9 cellular contexts compared by ENCODE assay signal in the genomic region with DNA sequence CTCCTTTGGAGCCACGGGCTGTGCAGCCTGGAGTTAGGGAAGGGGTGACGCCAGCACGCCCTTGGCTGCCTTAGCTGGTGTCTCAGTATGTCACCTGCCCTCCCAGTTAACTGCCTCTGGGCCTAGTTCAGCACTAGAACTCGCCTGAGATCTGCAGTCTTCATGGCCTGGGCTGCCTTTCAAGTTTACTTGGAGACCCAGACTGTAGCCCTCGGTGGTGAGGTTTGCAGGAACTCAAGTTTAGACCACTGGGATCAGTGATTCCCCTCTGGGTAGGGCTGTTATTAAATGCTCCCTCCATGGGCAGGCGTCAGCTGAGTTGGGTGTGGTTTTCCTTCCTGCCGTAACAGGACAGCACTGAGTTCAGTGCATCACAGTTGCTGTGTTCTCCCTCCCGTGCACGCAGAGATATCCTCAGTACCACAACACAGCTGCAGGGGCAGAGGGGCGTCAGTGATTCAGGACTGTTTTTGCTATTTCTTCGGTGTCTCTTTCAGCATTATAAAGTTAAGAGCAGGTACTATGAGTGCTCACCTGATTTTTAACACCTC. TPM values are rescaled to one million over a fixed set of nuclear protein-coding genes. Genes with fewer than 3 reads are reported as not detected.
DNase-seq lines count a peak whose midpoint lies in the region; ATAC-seq and TF ChIP-seq lines count a peak whose summit lies in the region.
"Had no signal": no experiment of that assay in that cellular context is flagged by ENCODE, and none has a peak within 500 bp of the region (broad histone marks: within the 10 kb centered on the region; RNA-seq: fewer than 3 reads in every experiment).

No MANE protein-coding gene starts in this region.

- intact Hi-C loops in activated CD4-positive, alpha-beta T cell treated with anti-CD3 and anti-CD28 coated beads for 36 hours (cut with DNase I, micrococcal nuclease): no loop called here
- intact Hi-C loops in left ventricle myocardium inferior (cut with micrococcal nuclease): no loop called here
- intact Hi-C loops in psoas muscle (cut with DNase I): no loop called here

- no peaks in the 10 kb centered on the region for H3K9me3 Mint-ChIP-seq in activated CD4-positive, alpha-beta T cell treated with anti-CD3 and anti-CD28 coated beads for 36 hours (ENCODE audit: low read depth)

- H3K4me1 ChIP-seq in left ventricle myocardium inferior: peaks cover 4% of the 10 kb centered on the region
- H3K4me1 ChIP-seq in psoas muscle: no peaks in the 10 kb centered on the region

- DNase-seq in stimulated activated naive CD4-positive, alpha-beta T cell (lab: John Stamatoyannopoulos, UW): peak; percentile 43 to 81 (median 64)
- DNase-seq in stimulated activated naive CD4-positive, alpha-beta T cell treated with Interleukin-2 at 50 U/mL for 16 hours (lab: John Stamatoyannopoulos, UW): no peak
- peak; percentile 67 for DNase-seq in activated CD4-positive, alpha-beta T cell treated with anti-CD3 and anti-CD28 coated beads for 36 hours
- no peak for DNase-seq in left ventricle myocardium inferior
- DNase-seq in psoas muscle: no peak
- DNase-seq in T1000 (lab: John Stamatoyannopoulos, UW): no peak
- DNase-seq in RWPE1 (ENCODE audit: low spot score): no peak

- H3K36me3 ChIP-seq in left ventricle myocardium inferior (no peaks in the 10 kb centered on the region), psoas muscle (ENCODE audit: insufficient read depth in 1 of 2, low read depth in 1 of 2) (no peaks in the 10 kb centered on the region)

- H3K27me3 ChIP-seq in left ventricle myocardium inferior (ENCODE audit: low read depth) (no peaks in the 10 kb centered on the region), psoas muscle (ENCODE audit: insufficient read depth in 3 of 3, low read length in 2 of 3) (no peaks in the 10 kb centered on the region)

- CTCF ChIA-PET in activated CD4-positive, alpha-beta T cell treated with anti-CD3 and anti-CD28 coated beads for 36 hours (lab: Charles Lee): interaction anchor here (0.5 to 4.2 kb wide), 11 partner anchors 9 to 252 kb away, joined by 3 to 19 read pairs (median 3); a partner anchor contains a TSS
- CTCF ChIA-PET in RWPE1 (lab: Yijun Ruan, JAX): interaction anchor here (0.6 to 1.2 kb wide), 3 partner anchors 29 to 178 kb away, joined by 3 to 4 read pairs (median 3); no protein-coding TSS in a partner anchor

- H3K36me3 Mint-ChIP-seq in activated CD4-positive, alpha-beta T cell treated with anti-CD3 and anti-CD28 coated beads for 36 hours (ENCODE audit: low read depth): peaks cover 10% of the 10 kb centered on the region

- H3K27ac ChIP-seq in left ventricle myocardium inferior (replicated peaks) (peak overlapping the region; percentile 58), psoas muscle (no peak overlapping the region), RWPE1 (no peak overlapping the region)
- H3K27ac ChIP-seq: C4-2B had no signal

- H3K4me1 Mint-ChIP-seq in activated CD4-positive, alpha-beta T cell treated with anti-CD3 and anti-CD28 coated beads for 36 hours: peaks cover 27% of the 10 kb centered on the region

- no peak overlapping the region for H3K4me3 Mint-ChIP-seq in activated CD4-positive, alpha-beta T cell treated with anti-CD3 and anti-CD28 coated beads for 36 hours

- H3K9me3 ChIP-seq in left ventricle myocardium inferior (replicated peaks): peaks cover 16% of the 10 kb centered on the region
- H3K9me3 ChIP-seq in psoas muscle: no peaks in the 10 kb centered on the region

- POLR2A ChIA-PET in activated CD4-positive, alpha-beta T cell treated with anti-CD3 and anti-CD28 coated beads for 36 hours (lab: Charles Lee): no interaction called here
- POLR2A ChIA-PET in RWPE1 (lab: Yijun Ruan, JAX; ENCODE audit: low non-redundant PET): no interaction called here

- H3K4me3 ChIP-seq in left ventricle myocardium inferior: no peak overlapping the region
- H3K4me3 ChIP-seq in psoas muscle: no peak overlapping the region

- TF ChIP-seq CTCF in left ventricle myocardium inferior (IDR thresholded peaks at IDR 0.05; ENCODE audit: borderline replicate concordance): no peak
- no peak for TF ChIP-seq CTCF in psoas muscle (IDR thresholded peaks at IDR 0.05)
- TF ChIP-seq CTCF in RWPE1 (conservative IDR thresholded peaks at IDR 0.05; ENCODE audit: low read depth): no peak

- peak overlapping the region; percentile 16 for H3K27ac Mint-ChIP-seq in activated CD4-positive, alpha-beta T cell treated with anti-CD3 and anti-CD28 coated beads for 36 hours

- peak; percentile 95 for ATAC-seq in activated CD4-positive, alpha-beta T cell treated with anti-CD3 and anti-CD28 coated beads for 36 hours
- ATAC-seq in GM19023 (IDR thresholded peaks at IDR 0.05; ENCODE audit: unreplicated experiment) (no peak), psoas muscle (no peak)

- WGBS in psoas muscle, 3 donors: 54 to 64% (median 57%) methylated on average over 10 to 11 of the region's 11 CpGs

- H3K27me3 Mint-ChIP-seq in activated CD4-positive, alpha-beta T cell treated with anti-CD3 and anti-CD28 coated beads for 36 hours: no peaks in the 10 kb centered on the region

RNA-seq across cellular contexts. Expression of a gene that starts 30.5 kb away (rescaled TPM):
- total RNA-seq in activated CD4-positive, alpha-beta T cell treated with anti-CD3 and anti-CD28 coated beads for 36 hours: 10 to 100 TPM; 54.4 to 72.3 TPM
- total RNA-seq in left ventricle myocardium inferior (1.5 TPM), psoas muscle (1 to 10 TPM in 2 of 4 donors, under 1 TPM in 2; 0.88 to 1.6 (median 0.98) TPM)
- polyA plus RNA-seq in psoas muscle: under 1 TPM; 0.13 to 0.86 (median 0.33) TPM

RNA-seq across cellular contexts. Expression of a gene that starts 49.0 kb away (rescaled TPM):
- 10 to 100 TPM; 35.7 to 35.9 TPM for total RNA-seq in activated CD4-positive, alpha-beta T cell treated with anti-CD3 and anti-CD28 coated beads for 36 hours
- total RNA-seq in left ventricle myocardium inferior (53.6 TPM), psoas muscle (10 to 100 TPM; 51.2 to 71.7 (median 65.8) TPM)
- polyA plus RNA-seq in psoas muscle: 10 to 100 TPM; 32.5 to 89.8 (median 42.6) TPM

Comparison
In these comparisons a context has a peak if more than half of its experiments do, and no peak if none do; other contexts are left out.
1. DNase-seq: peak in stimulated activated naive CD4-positive, alpha-beta T cell (6 of 6) and activated CD4-positive, alpha-beta T cell treated with anti-CD3 and anti-CD28 coated beads for 36 hours (single experiment); none in stimulated activated naive CD4-positive, alpha-beta T cell treated with Interleukin-2 at 50 U/mL for 16 hours (single experiment), left ventricle myocardium inferior (single experiment), psoas muscle (0 of 2), T1000 (single experiment) and RWPE1 (single experiment).
2. RNA of a gene that starts 30.5 kb away (total RNA-seq): 54.4 to 72.3 TPM in activated CD4-positive, alpha-beta T cell treated with anti-CD3 and anti-CD28 coated beads for 36 hours; 1.5 TPM in left ventricle myocardium inferior (single experiment) and 0.88 to 1.6 TPM in psoas muscle; every median in the first group is over 10 times any median in the second.